Comparison of ENCODE assay signal across 8 cellular contexts in genomic region chr2:112646102-112646719, GRCh38. TPM values are rescaled to one million over a fixed set of nuclear protein-coding genes. Genes with fewer than 3 reads are reported as not detected.
DNase-seq lines count a peak whose midpoint lies in the region; ATAC-seq and TF ChIP-seq lines count a peak whose summit lies in the region.

No MANE protein-coding gene starts in this region.

- H3K27ac ChIP-seq in 22Rv1 (peak overlapping the region; percentile 94), Peyer's patch (peak overlapping the region; percentile 94 to 99 (median 98)), left lung (peak overlapping the region; percentile 92 to 97)

- no peaks in the 10 kb centered on the region for H3K9me3 ChIP-seq in Peyer's patch
- no peaks in the 10 kb centered on the region for H3K9me3 ChIP-seq in left lung

- ATAC-seq in GM18511 (IDR thresholded peaks at IDR 0.05; ENCODE audit: unreplicated experiment), result peak; percentile 32
- ATAC-seq in HG03097 (IDR thresholded peaks at IDR 0.05; ENCODE audit: low FRiP score, unreplicated experiment), result peak; percentile 17
- ATAC-seq in left lung, result peak; percentile 24
- peak; percentile 47 for ATAC-seq in stimulated activated effector memory CD8-positive, alpha-beta T cell treated with anti-CD3 and anti-CD28 coated beads, Interleukin-12 subunit alpha, Interleukin-12 subunit beta, amount 100 ng/mL, for 72 hours

- peaks cover 53% of the 10 kb centered on the region for H3K4me1 Mint-ChIP-seq in brain
- peaks cover 62% of the 10 kb centered on the region for H3K4me1 Mint-ChIP-seq in stimulated activated effector memory CD8-positive, alpha-beta T cell treated with anti-CD3 and anti-CD28 coated beads, Interleukin-12 subunit alpha, Interleukin-12 subunit beta, amount 100 ng/mL, for 72 hours

- no peak for TF ChIP-seq POLR2A in Peyer's patch (IDR thresholded peaks at IDR 0.05)

- peaks cover 0 to 37% (median 0%) of the 10 kb centered on the region in 3 donors for H3K36me3 ChIP-seq in Peyer's patch
- peaks cover 0 to 40% of the 10 kb centered on the region in 2 donors for H3K36me3 ChIP-seq in left lung

- H3K4me3 ChIP-seq in Peyer's patch (peak overlapping the region; percentile 77 to 96 (median 86)), left lung (peak overlapping the region; percentile 74 to 84)

- H3K27me3 ChIP-seq in Peyer's patch (no peaks in the 10 kb centered on the region), left lung (no peaks in the 10 kb centered on the region)

- peaks cover 38% of the 10 kb centered on the region for H3K36me3 Mint-ChIP-seq in brain
- peaks cover 64% of the 10 kb centered on the region for H3K36me3 Mint-ChIP-seq in stimulated activated effector memory CD8-positive, alpha-beta T cell treated with anti-CD3 and anti-CD28 coated beads, Interleukin-12 subunit alpha, Interleukin-12 subunit beta, amount 100 ng/mL, for 72 hours

- DNase-seq in Peyer's patch, result peak in 1 of 3 donors; percentile 61
- no peak for DNase-seq in left lung
- peak in 1 of 2 donors; percentile 60 for DNase-seq in stimulated activated effector memory CD8-positive, alpha-beta T cell treated with anti-CD3 and anti-CD28 coated beads, Interleukin-12 subunit alpha, Interleukin-12 subunit beta, amount 100 ng/mL, for 72 hours (ENCODE audit: low spot score in 2 of 2)
- no peak for DNase-seq in NCI-H187 (lab: John Stamatoyannopoulos, UW)

- intact Hi-C loops in left lung (cut with DNase I), result no loop called here

- H3K4me3 Mint-ChIP-seq in brain, result peak overlapping the region; percentile 88 to 98 (median 94)
- H3K4me3 Mint-ChIP-seq in stimulated activated effector memory CD8-positive, alpha-beta T cell treated with anti-CD3 and anti-CD28 coated beads, Interleukin-12 subunit alpha, Interleukin-12 subunit beta, amount 100 ng/mL, for 72 hours, result peak overlapping the region; percentile 80

- no peaks in the 10 kb centered on the region for H3K9me3 Mint-ChIP-seq in brain
- no peaks in the 10 kb centered on the region for H3K9me3 Mint-ChIP-seq in stimulated activated effector memory CD8-positive, alpha-beta T cell treated with anti-CD3 and anti-CD28 coated beads, Interleukin-12 subunit alpha, Interleukin-12 subunit beta, amount 100 ng/mL, for 72 hours

- TF ChIP-seq CTCF in 22Rv1 (IDR thresholded peaks at IDR 0.05) (0 out of 2 replicates have a peak, but pooled peaks have one; percentile 9), Peyer's patch (IDR thresholded peaks at IDR 0.05) (peak in 2 of 6 experiments; percentile 3 to 14), brain (conservative IDR thresholded peaks at IDR 0.05) (no peak), left lung (IDR thresholded peaks at IDR 0.05) (no peak)

- H3K4me1 ChIP-seq in Peyer's patch, result peaks cover 0 to 48% (median 5%) of the 10 kb centered on the region in 4 donors
- peaks cover 18 to 81% of the 10 kb centered on the region in 2 donors for H3K4me1 ChIP-seq in left lung

- H3K27me3 Mint-ChIP-seq in brain, result peaks cover 8% of the 10 kb centered on the region

- peak overlapping the region; percentile 72 to 94 (median 88) for H3K27ac Mint-ChIP-seq in brain
- H3K27ac Mint-ChIP-seq in stimulated activated effector memory CD8-positive, alpha-beta T cell treated with anti-CD3 and anti-CD28 coated beads, Interleukin-12 subunit alpha, Interleukin-12 subunit beta, amount 100 ng/mL, for 72 hours, result peak overlapping the region; percentile 86

RNA-seq across cellular contexts. Expression of gene SLC20A1, which starts 0.5 kb away (rescaled TPM):
- total RNA-seq in Peyer's patch (100 to 1,000 TPM in 3 of 4 donors, 10 to 100 TPM in 1; 48.7 to 143 (median 122) TPM), left lung (10 to 100 TPM; 40.5 to 68.2 TPM)
- polyA plus RNA-seq in brain (ENCODE audit: insufficient read depth, low read depth, low replicate concordance), result 32.6 TPM
